8 cellular contexts compared by ENCODE assay signal in genomic region chr4:82428969-82429727, GRCh38. TPM values are rescaled to one million over a fixed set of nuclear protein-coding genes. Genes with fewer than 3 reads are reported as not detected.
DNase-seq lines count a peak whose midpoint lies in the region; FAIRE-seq and TF ChIP-seq lines count a peak whose summit lies in the region.

No MANE protein-coding gene starts in this region.

- H3K9me3 ChIP-seq in ES-I3 (ENCODE audit: control insufficient read depth, insufficient read depth, low read length) (no peaks in the 10 kb centered on the region), stomach smooth muscle (ENCODE audit: control insufficient read depth in 2 of 2, low read length in 2 of 2) (no peaks in the 10 kb centered on the region)

- TF ChIP-seq POLR2A in H54 (IDR thresholded peaks at IDR 0.05; ENCODE audit: low read depth, low read length), result peak; percentile 72

- peaks cover 17% of the 10 kb centered on the region for H3K27me3 Mint-ChIP-seq in neural crest cell (ENCODE audit: low read depth)

- peak overlapping the region; percentile 100 for H3K27ac Mint-ChIP-seq in neural crest cell (ENCODE audit: unreplicated experiment)

- H3K36me3 Mint-ChIP-seq in neural crest cell (ENCODE audit: low read depth), result peaks cover 49% of the 10 kb centered on the region

- H3K4me3 ChIP-seq in LNCaP clone FGC (ENCODE audit: low read depth, low read length) (peak overlapping the region; percentile 84), fibroblast of the aortic adventitia (ENCODE audit: low read depth, low read length) (peak overlapping the region; percentile 94), stomach smooth muscle (ENCODE audit: low read length in 2 of 2) (peak overlapping the region; percentile 95 to 98)

- H3K27ac ChIP-seq in stomach smooth muscle (ENCODE audit: low read length), result peak overlapping the region; percentile 94

- H3K9ac ChIP-seq in ES-I3 (ENCODE audit: low read depth, low read length), result peak overlapping the region; percentile 96
- H3K9ac ChIP-seq in stomach smooth muscle (ENCODE audit: low read length in 2 of 2), result peak overlapping the region; percentile 89 to 99

- H3K36me3 ChIP-seq in ES-I3 (ENCODE audit: insufficient read depth, low read length) (peaks cover 22% of the 10 kb centered on the region), stomach smooth muscle (ENCODE audit: control insufficient read depth in 2 of 2, insufficient read depth in 2 of 2, low read length in 2 of 2) (peaks cover 11 to 20% of the 10 kb centered on the region in 2 donors)

- H3K4me3 Mint-ChIP-seq in neural crest cell, result peak overlapping the region; percentile 99

- H3K9me3 Mint-ChIP-seq in neural crest cell, result no peaks in the 10 kb centered on the region

- TF ChIP-seq CTCF in LNCaP clone FGC (IDR thresholded peaks at IDR 0.05; ENCODE audit: control insufficient read depth, extremely low read depth, insufficient read depth), result peak; percentile 97
- peak; percentile 62 for TF ChIP-seq CTCF in fibroblast of the aortic adventitia (IDR thresholded peaks at IDR 0.05; ENCODE audit: insufficient read depth, low read length)
- peak; percentile 98 for TF ChIP-seq CTCF in neural crest cell (conservative IDR thresholded peaks at IDR 0.05)

- H3K4me1 Mint-ChIP-seq in neural crest cell, result peaks cover 73% of the 10 kb centered on the region

- no peak for FAIRE-seq in H54 (lab: Jason Lieb, UNC)

- H3K4me1 ChIP-seq in ES-I3 (ENCODE audit: insufficient read depth, low read length) (peaks cover 17% of the 10 kb centered on the region), stomach smooth muscle (ENCODE audit: control insufficient read depth, insufficient read depth, low read length) (peaks cover 20% of the 10 kb centered on the region)

- DNase-seq in H54 (ENCODE audit: insufficient read length, low spot score) (peak; percentile 65), LNCaP clone FGC (ENCODE audit: low read depth) (peak; percentile 61), RPMI8226 (peak; percentile 91), fibroblast of the aortic adventitia (ENCODE audit: low read depth) (peak; percentile 87), neural crest cell (ENCODE audit: low read depth, low spot score) (peak; percentile 93)
- peak; percentile 91 for DNase-seq in activated T-helper 9 cell treated with anti-CD3 and anti-CD28 coated beads, Interleukin-2, amount 50 U/mL, for 16 hours (ENCODE audit: low read depth)

- no peaks in the 10 kb centered on the region for H3K27me3 ChIP-seq in stomach smooth muscle (ENCODE audit: control insufficient read depth in 1 of 2, insufficient read depth in 2 of 2, low read length in 2 of 2)

RNA-seq across cellular contexts. Expression of gene HNRNPDL, which starts 1.1 kb away (rescaled TPM):
- total RNA-seq in fibroblast of the aortic adventitia (ENCODE audit: low replicate concordance) (97.0 and 148 TPM in 2 replicates), neural crest cell (582 and 603 TPM in 2 replicates)

RNA-seq across cellular contexts. Expression of gene ENOPH1, which starts 1.2 kb away (rescaled TPM):
- total RNA-seq in fibroblast of the aortic adventitia (ENCODE audit: low replicate concordance), result 38.7 and 42.2 TPM in 2 replicates
- 52.8 and 53.3 TPM in 2 replicates for total RNA-seq in neural crest cell

RNA-seq across cellular contexts. Expression of gene HNRNPD, which starts 55.4 kb away (rescaled TPM):
- total RNA-seq in fibroblast of the aortic adventitia (ENCODE audit: low replicate concordance) (32.6 and 57.7 TPM in 2 replicates), neural crest cell (610 and 642 TPM in 2 replicates)

Comparison
In these comparisons a context has a peak if more than half of its experiments do, and no peak if none do; other contexts are left out.
1. Peak in every context shown above with its lines: DNase-seq, H3K4me3 ChIP-seq and H3K27ac ChIP-seq.
2. RNA of gene HNRNPD, which starts 55.4 kb away (total RNA-seq): 610 to 642 TPM in neural crest cell; 32.6 to 57.7 TPM in fibroblast of the aortic adventitia; every median in the first group is over 10 times any median in the second.